In the genomic region with DNA sequence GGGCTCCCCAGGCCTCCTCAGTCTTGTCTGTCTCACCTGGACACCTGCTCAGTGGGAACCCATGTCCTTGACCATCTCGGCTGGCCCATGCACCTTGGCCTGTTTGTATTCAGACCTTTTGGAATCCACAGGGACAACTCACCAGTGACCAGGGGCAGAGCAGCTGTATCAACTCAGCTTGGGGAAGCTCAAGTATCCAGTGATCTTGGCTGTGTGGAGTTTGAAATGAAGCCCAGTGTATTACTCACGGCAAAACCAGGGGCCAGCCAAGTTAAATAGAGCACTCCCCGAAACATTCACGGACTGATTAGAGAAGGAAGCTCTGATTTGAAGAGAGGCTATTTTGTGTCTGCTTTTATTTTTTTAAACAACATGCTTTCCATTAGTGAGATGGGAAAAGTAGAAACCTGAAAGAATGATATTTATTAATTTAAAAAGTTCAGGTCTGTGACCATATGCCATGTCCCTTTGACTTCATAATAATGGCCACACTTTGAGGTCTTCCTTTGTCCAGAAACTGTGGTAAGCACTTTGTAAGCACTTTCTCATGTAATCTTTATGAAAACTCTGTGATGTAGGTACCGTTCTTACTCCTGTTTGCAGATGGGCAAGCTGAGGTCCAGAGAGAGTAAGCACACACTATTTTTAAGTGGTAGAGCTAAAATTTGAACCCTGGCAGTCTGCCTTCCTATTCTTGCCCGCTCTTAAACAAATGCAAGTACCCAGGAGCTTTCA, we compare ENCODE assay signal across 11 cellular contexts.
DNase-seq lines count a peak whose midpoint lies in the region; ATAC-seq, FAIRE-seq and TF ChIP-seq lines count a peak whose summit lies in the region.
"Had no signal": no experiment of that assay in that cellular context is flagged by ENCODE, and none has a peak within 500 bp of the region (broad histone marks: within the 10 kb centered on the region; RNA-seq: fewer than 3 reads in every experiment).

No MANE protein-coding gene starts in this region.

- intact Hi-C loops in upper lobe of right lung (cut with DNase I), result no loop called here

- H3K27ac ChIP-seq in upper lobe of right lung, result no peak overlapping the region

- no peak for TF ChIP-seq CTCF in upper lobe of right lung (IDR thresholded peaks at IDR 0.05)

- no peak overlapping the region for H3K4me3 ChIP-seq in upper lobe of right lung

- H3K27me3 ChIP-seq in upper lobe of right lung, result no peaks in the 10 kb centered on the region

- no peaks in the 10 kb centered on the region for H3K9me3 ChIP-seq in upper lobe of right lung

- DNase-seq in NCI-H2196 (lab: John Stamatoyannopoulos, UW; ENCODE audit: unreplicated experiment) (peak; percentile 57), dermis blood vessel endothelial cell (peak; percentile 84), medulla oblongata (ENCODE audit: extremely low spot score) (peak; percentile 31), upper lobe of right lung (no peak), GM19239 (ENCODE audit: insufficient read length, low spot score) (no peak)
- DNase-seq in activated effector memory CD4-positive, alpha-beta T cell treated with anti-CD3 and anti-CD28 coated beads, Interleukin-2, amount 50 U/mL, for 16 hours, result no peak
- DNase-seq: activated naive CD4-positive, alpha-beta T cell treated with anti-CD3 and anti-CD28 coated beads, Interleukin-2, amount 50 U/mL, for 16 hours; NCI-H524; stimulated activated CD4-positive, alpha-beta T cell treated with anti-CD3 and anti-CD28 coated beads, Interleukin-12 subunit alpha, Interleukin-12 subunit beta, amount 100 ng/mL, for 4 hours had no signal

- ATAC-seq in upper lobe of right lung, result peak; percentile 87
- ATAC-seq in HG03097 (IDR thresholded peaks at IDR 0.05; ENCODE audit: low FRiP score, unreplicated experiment), result no peak
- ATAC-seq in GM21529 (IDR thresholded peaks at IDR 0.05; ENCODE audit: unreplicated experiment), result no peak

- peaks cover 5% of the 10 kb centered on the region for H3K4me1 ChIP-seq in upper lobe of right lung

- FAIRE-seq in GM19239 (lab: Jason Lieb, UNC), result no peak

- no peaks in the 10 kb centered on the region for H3K36me3 ChIP-seq in upper lobe of right lung

Comparison
In these comparisons a context has a peak if more than half of its experiments do, and no peak if none do; other contexts are left out.
1. DNase-seq: peak in NCI-H2196 (single experiment), dermis blood vessel endothelial cell (single experiment) and medulla oblongata (single experiment); none in upper lobe of right lung (single experiment), GM19239 (single experiment) and activated effector memory CD4-positive, alpha-beta T cell treated with anti-CD3 and anti-CD28 coated beads, Interleukin-2, amount 50 U/mL, for 16 hours (single experiment).